1 cellular context compared by ENCODE assay signal in the genomic region with DNA sequence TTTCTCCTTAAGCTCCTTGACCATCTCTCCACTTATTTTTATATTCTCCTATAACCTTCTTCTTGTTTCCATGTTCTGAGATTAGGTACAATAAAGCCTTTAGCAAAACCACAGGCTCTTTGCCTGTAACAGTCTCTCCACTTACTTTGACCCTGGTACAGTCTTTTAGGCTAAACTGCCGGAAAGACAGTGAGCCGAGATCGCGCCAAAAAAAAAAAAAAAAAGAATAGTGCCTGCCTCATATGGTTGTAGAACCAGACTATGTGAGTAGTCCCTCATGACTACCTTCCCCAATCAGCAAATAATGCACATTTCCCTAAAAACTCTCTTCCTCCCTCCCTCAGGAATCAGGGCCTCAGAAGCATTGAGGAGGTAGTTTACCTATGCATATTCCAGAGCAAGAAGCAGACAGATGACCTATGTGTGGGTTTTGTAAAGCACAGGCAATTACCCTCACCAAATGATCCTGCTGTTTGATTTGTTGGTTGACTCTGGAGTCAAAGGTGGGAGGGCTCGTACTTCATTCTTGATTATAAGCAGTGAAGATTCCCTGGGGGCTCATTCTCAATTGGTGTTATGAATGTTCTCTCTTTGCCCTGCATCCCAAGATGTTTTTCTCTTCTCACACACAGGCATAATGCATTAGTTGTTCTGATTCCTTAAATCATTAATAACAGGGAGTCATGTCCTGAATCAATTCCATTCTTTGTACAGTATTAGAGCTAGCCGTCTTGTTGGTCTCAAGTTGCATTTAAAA.
TF ChIP-seq lines count a peak whose summit lies in the region.

No MANE protein-coding gene starts in this region.

TF ChIP-seq in GM23338, 12 proteins besides CTCF, POLR2A, EP300 and RAD21:
- TF ChIP-seq REST (IDR thresholded peaks at IDR 0.05; ENCODE audit: unreplicated experiment) (no peak), POLR2AphosphoS5 (IDR thresholded peaks at IDR 0.05; ENCODE audit: low read depth) (no peak), EZH2 (IDR thresholded peaks at IDR 0.05; ENCODE audit: low read depth, unreplicated experiment) (no peak), ZNF331 (CRISPR knock-in tag; IDR thresholded peaks at IDR 0.05; ENCODE audit: low read depth) (no peak), ZNF114 (CRISPR knock-in tag; IDR thresholded peaks at IDR 0.05) (no peak), STAT1 (IDR thresholded peaks at IDR 0.05; ENCODE audit: unreplicated experiment) (no peak), JUNB (IDR thresholded peaks at IDR 0.05; ENCODE audit: unreplicated experiment) (no peak), CREB1 (CRISPR knock-in tag; IDR thresholded peaks at IDR 0.05; ENCODE audit: low read depth) (no peak), EZH2phosphoT487 (IDR thresholded peaks at IDR 0.05; ENCODE audit: unreplicated experiment) (no peak), NANOG (IDR thresholded peaks at IDR 0.05; ENCODE audit: borderline replicate concordance) (no peak)
- TF ChIP-seq, protein P1, sequence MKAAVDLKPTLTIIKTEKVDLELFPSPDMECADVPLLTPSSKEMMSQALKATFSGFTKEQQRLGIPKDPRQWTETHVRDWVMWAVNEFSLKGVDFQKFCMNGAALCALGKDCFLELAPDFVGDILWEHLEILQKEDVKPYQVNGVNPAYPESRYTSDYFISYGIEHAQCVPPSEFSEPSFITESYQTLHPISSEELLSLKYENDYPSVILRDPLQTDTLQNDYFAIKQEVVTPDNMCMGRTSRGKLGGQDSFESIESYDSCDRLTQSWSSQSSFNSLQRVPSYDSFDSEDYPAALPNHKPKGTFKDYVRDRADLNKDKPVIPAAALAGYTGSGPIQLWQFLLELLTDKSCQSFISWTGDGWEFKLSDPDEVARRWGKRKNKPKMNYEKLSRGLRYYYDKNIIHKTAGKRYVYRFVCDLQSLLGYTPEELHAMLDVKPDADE (IDR thresholded peaks at IDR 0.05) = no peak
- TF ChIP-seq, protein P2, sequence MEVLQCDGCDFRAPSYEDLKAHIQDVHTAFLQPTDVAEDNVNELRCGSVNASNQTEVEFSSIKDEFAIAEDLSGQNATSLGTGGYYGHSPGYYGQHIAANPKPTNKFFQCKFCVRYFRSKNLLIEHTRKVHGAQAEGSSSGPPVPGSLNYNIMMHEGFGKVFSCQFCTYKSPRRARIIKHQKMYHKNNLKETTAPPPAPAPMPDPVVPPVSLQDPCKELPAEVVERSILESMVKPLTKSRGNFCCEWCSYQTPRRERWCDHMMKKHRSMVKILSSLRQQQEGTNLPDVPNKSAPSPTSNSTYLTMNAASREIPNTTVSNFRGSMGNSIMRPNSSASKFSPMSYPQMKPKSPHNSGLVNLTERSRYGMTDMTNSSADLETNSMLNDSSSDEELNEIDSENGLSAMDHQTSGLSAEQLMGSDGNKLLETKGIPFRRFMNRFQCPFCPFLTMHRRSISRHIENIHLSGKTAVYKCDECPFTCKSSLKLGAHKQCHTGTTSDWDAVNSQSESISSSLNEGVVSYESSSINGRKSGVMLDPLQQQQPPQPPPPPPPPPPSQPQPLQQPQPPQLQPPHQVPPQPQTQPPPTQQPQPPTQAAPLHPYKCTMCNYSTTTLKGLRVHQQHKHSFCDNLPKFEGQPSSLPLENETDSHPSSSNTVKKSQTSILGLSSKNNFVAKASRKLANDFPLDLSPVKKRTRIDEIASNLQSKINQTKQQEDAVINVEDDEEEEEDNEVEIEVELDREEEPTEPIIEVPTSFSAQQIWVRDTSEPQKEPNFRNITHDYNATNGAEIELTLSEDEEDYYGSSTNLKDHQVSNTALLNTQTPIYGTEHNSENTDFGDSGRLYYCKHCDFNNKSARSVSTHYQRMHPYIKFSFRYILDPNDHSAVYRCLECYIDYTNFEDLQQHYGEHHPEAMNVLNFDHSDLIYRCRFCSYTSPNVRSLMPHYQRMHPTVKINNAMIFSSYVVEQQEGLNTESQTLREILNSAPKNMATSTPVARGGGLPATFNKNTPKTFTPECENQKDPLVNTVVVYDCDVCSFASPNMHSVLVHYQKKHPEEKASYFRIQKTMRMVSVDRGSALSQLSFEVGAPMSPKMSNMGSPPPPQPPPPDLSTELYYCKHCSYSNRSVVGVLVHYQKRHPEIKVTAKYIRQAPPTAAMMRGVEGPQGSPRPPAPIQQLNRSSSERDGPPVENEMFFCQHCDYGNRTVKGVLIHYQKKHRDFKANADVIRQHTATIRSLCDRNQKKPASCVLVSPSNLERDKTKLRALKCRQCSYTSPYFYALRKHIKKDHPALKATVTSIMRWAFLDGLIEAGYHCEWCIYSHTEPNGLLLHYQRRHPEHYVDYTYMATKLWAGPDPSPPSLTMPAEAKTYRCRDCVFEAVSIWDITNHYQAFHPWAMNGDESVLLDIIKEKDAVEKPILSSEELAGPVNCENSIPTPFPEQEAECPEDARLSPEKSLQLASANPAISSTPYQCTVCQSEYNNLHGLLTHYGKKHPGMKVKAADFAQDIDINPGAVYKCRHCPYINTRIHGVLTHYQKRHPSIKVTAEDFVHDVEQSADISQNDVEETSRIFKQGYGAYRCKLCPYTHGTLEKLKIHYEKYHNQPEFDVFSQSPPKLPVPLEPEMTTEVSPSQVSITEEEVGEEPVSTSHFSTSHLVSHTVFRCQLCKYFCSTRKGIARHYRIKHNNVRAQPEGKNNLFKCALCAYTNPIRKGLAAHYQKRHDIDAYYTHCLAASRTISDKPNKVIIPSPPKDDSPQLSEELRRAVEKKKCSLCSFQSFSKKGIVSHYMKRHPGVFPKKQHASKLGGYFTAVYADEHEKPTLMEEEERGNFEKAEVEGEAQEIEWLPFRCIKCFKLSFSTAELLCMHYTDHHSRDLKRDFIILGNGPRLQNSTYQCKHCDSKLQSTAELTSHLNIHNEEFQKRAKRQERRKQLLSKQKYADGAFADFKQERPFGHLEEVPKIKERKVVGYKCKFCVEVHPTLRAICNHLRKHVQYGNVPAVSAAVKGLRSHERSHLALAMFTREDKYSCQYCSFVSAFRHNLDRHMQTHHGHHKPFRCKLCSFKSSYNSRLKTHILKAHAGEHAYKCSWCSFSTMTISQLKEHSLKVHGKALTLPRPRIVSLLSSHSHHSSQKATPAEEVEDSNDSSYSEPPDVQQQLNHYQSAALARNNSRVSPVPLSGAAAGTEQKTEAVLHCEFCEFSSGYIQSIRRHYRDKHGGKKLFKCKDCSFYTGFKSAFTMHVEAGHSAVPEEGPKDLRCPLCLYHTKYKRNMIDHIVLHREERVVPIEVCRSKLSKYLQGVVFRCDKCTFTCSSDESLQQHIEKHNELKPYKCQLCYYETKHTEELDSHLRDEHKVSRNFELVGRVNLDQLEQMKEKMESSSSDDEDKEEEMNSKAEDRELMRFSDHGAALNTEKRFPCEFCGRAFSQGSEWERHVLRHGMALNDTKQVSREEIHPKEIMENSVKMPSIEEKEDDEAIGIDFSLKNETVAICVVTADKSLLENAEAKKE (CRISPR knock-in tag; IDR thresholded peaks at IDR 0.05) = no peak
